Comparison of ENCODE assay signal across 8 cellular contexts in the genomic region with DNA sequence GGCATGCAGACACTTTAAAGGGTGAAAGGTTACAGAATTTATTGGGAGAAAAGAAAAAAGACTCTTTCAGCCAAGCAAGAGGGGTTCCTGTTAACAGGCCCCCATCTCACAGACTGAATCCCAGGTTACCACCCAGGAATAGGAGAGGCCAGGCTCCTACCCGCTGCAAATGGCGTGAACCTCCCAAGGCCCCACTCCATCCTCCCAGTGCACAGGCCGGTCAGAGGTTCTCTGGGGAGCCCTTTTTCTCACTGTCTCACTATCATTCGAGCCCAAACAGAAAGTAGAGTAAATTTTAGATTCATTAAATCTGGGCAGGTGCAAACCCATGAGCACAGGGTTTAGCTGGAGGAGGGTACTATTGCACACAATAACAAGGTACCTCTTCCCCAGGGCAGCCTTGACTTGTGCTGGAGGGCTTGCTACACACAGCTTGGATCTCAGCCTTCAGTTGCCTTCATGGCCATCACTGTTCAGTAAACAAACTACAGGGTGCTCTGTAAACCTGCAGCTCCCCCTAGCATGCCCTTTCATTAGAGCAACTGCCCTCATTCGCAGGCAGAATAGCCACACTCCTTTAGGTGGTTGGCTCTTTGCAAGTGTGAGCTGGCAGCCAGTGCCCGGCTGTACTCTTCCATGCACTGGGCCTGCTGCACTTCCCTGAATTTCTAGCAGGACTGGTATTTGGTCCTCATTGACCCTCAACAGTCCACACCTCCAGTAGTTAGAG. TPM values are rescaled to one million over a fixed set of nuclear protein-coding genes. Genes with fewer than 3 reads are reported as not detected.
DNase-seq lines count a peak whose midpoint lies in the region; ATAC-seq and TF ChIP-seq lines count a peak whose summit lies in the region.

No MANE protein-coding gene starts in this region.

- peaks cover 6% of the 10 kb centered on the region for H3K9me3 Mint-ChIP-seq in chondrocyte (ENCODE audit: low read depth)

- peaks cover 10% of the 10 kb centered on the region for H3K4me1 Mint-ChIP-seq in chondrocyte (ENCODE audit: low read depth)

- no peaks in the 10 kb centered on the region for H3K27me3 Mint-ChIP-seq in chondrocyte (ENCODE audit: low read depth)

- TF ChIP-seq CTCF in chondrocyte (IDR thresholded peaks at IDR 0.05), result peak; percentile 57

- peak; percentile 36 for DNase-seq in COLO829 (ENCODE audit: low spot score)
- DNase-seq in NCI-H82 (lab: John Stamatoyannopoulos, UW), result peak; percentile 83
- DNase-seq in chondrocyte (ENCODE audit: low spot score), result no peak
- DNase-seq in medulla oblongata (ENCODE audit: extremely low spot score), result peak; percentile 72
- DNase-seq in NCI-H2081 treated with DMSO at 0.1 percent for 48 hours (lab: John Stamatoyannopoulos, UW), result no peak
- DNase-seq in NCI-H187 treated with DMSO at 0.1 percent for 48 hours (lab: John Stamatoyannopoulos, UW), result no peak

- H3K36me3 Mint-ChIP-seq in chondrocyte (ENCODE audit: low read depth), result no peaks in the 10 kb centered on the region

- ATAC-seq in GM19035 (IDR thresholded peaks at IDR 0.05; ENCODE audit: unreplicated experiment), result peak; percentile 72
- peak; percentile 55 for ATAC-seq in HG03159 (IDR thresholded peaks at IDR 0.05; ENCODE audit: unreplicated experiment)

- no peak overlapping the region for H3K27ac Mint-ChIP-seq in chondrocyte (ENCODE audit: unreplicated experiment)

- no peak overlapping the region for H3K4me3 Mint-ChIP-seq in chondrocyte (ENCODE audit: unreplicated experiment)

RNA-seq across cellular contexts. Expression of a gene that starts 7.3 kb away (rescaled TPM):
- total RNA-seq in chondrocyte, result 0.15 TPM in 1 of 3 replicates, not detected in the others

RNA-seq across cellular contexts. Expression of a gene that starts 38.0 kb away (rescaled TPM):
- 23.4 to 25.9 TPM (median 24.7 TPM) in 3 replicates for total RNA-seq in chondrocyte

Comparison
In these comparisons a context has a peak if more than half of its experiments do, and no peak if none do; other contexts are left out.
1. DNase-seq: peak in COLO829 (single experiment), NCI-H82 (single experiment) and medulla oblongata (single experiment); none in chondrocyte (single experiment), NCI-H2081 treated with DMSO at 0.1 percent for 48 hours (single experiment) and NCI-H187 treated with DMSO at 0.1 percent for 48 hours (single experiment).